ENCODE assay signal across 18 cellular contexts in genomic region chr19:49189259-49189658, GRCh38. TPM values are rescaled to one million over a fixed set of nuclear protein-coding genes. Genes with fewer than 3 reads are reported as not detected.
"Had no signal": no experiment of that assay in that cellular context is flagged by ENCODE, and none has a peak within 500 bp of the region (broad histone marks: within the 10 kb centered on the region; RNA-seq: fewer than 3 reads in every experiment).

No MANE protein-coding gene starts in this region.

- H3K4me3 ChIP-seq: coronary artery, gastroesophageal sphincter, hepatocyte had no signal

- H3K4me3 Mint-ChIP-seq: activated CD4-positive, alpha-beta memory T cell treated with anti-CD3 and anti-CD28 coated beads, Interleukin-2, amount 10 ng/mL, durations not matched to agents 7 days and 5 days had no signal

- H3K4me2 ChIP-seq: hepatocyte had no signal

- DNase-seq: activated CD4-positive, alpha-beta memory T cell treated with anti-CD3 and anti-CD28 coated beads, Interleukin-2, amount 10 ng/mL, durations not matched to agents 7 days and 5 days; activated CD8-positive, alpha-beta memory T cell treated with anti-CD3 and anti-CD28 coated beads, Interleukin-2, amount 50 U/mL, for 48 hours; activated naive CD4-positive, alpha-beta T cell; caudate nucleus; effector memory CD4-positive, alpha-beta T cell; mesendoderm; stimulated activated CD4-positive, alpha-beta T cell treated with anti-CD3 and anti-CD28 coated beads, Interleukin-4, amount 100 ng/mL, for 1 hour; stimulated activated CD8-positive, alpha-beta memory T cell treated with anti-CD3 and anti-CD28 coated beads, Interleukin-4, amount 100 ng/mL, for 48 hours; stimulated activated naive CD8-positive, alpha-beta T cell treated with anti-CD3 and anti-CD28 coated beads, Interleukin-15, Interleukin-2, amounts not matched to agents 100 U/mL and 50 U/mL, for 24 hours; SW 1271; T-helper 9 cell; testis had no signal

- H3K27ac ChIP-seq: coronary artery, gastroesophageal sphincter, hepatocyte, testis, VCaP had no signal

- H3K27ac Mint-ChIP-seq: activated CD4-positive, alpha-beta memory T cell treated with anti-CD3 and anti-CD28 coated beads, Interleukin-2, amount 10 ng/mL, durations not matched to agents 7 days and 5 days had no signal

- H3K9me3 ChIP-seq: gastroesophageal sphincter, testis had no signal

- H3K4me1 ChIP-seq: gastroesophageal sphincter, testis had no signal

- ATAC-seq: gastroesophageal sphincter; stimulated activated naive CD8-positive, alpha-beta T cell treated with anti-CD3 and anti-CD28 coated beads, Interleukin-15, Interleukin-2, amounts not matched to agents 100 U/mL and 50 U/mL, for 24 hours had no signal

- H3K27me3 ChIP-seq: gastroesophageal sphincter, hepatocyte, testis had no signal

RNA-seq across cellular contexts. Expression of gene HRC, which starts 34.1 kb away (rescaled TPM):
- total RNA-seq: activated CD4-positive, alpha-beta memory T cell treated with anti-CD3 and anti-CD28 coated beads, Interleukin-2, amount 10 ng/mL, durations not matched to agents 7 days and 5 days; epithelial cell of proximal tubule; osteoblast had no signal
